In the genomic region with DNA sequence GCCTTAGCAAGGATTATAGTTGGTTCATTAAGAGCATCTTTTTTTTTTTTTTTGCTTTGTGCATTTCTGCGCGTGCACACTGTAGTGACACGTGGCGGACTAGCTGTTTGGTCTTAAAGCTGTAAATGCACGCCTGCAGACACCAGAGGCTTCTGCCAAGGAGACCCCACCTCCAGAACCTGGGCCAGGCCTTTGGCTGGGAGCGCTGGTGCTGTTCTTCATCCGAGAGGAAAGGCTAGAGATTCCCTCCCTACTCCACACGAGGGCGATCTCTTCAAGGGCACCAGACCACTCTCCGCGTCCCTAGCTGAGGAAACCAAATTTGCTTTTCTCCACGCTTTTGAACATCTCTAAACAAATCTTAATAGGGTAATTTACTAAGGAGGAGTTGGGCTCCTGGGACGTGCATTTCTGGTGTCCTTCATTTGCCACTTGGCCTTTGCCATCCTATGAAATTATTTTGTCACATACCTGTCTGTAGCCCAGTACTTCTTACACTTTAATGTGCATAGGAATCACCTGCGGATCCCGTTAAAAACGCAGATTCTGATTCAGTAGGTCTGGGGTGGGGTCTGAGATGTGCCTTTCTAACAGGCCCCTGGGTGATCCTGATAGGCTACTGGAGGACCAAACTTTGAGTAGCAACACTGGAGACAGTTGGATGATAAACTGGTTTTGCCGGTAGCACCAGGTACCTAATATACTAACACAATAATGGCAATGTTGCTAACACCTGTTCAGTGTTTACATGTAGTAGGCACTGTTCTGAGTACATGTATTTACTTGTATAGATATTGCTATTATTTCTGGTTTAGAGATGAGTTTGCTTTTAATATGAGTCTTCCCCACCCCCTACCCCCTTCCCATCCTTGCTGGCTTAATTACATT, we compare ENCODE assay signal across 8 cellular contexts. TPM values are rescaled to one million over a fixed set of nuclear protein-coding genes. Genes with fewer than 3 reads are reported as not detected.
DNase-seq lines count a peak whose midpoint lies in the region; ATAC-seq and TF ChIP-seq lines count a peak whose summit lies in the region.

No MANE protein-coding gene starts in this region.

- H3K9me3 ChIP-seq in SK-N-SH, result no peaks in the 10 kb centered on the region
- no peaks in the 10 kb centered on the region for H3K9me3 ChIP-seq in upper lobe of right lung

- H3K9me3 Mint-ChIP-seq in chondrocyte (ENCODE audit: low read depth), result peaks cover 16% of the 10 kb centered on the region
- peaks cover 12% of the 10 kb centered on the region for H3K9me3 Mint-ChIP-seq in memory B cell

- H3K4me1 ChIP-seq in SK-N-SH (ENCODE audit: control insufficient read depth in 1 of 2, insufficient read depth in 2 of 2, low read depth in 1 of 2, low read length in 1 of 2), result peaks cover 0 to 16% of the 10 kb centered on the region in 2 experiments; a peak in 2 of 4 replicates
- peaks cover 5% of the 10 kb centered on the region for H3K4me1 ChIP-seq in upper lobe of right lung

- POLR2A ChIA-PET in SK-N-SH (lab: Yijun Ruan, JAX), result no interaction called here

- H3K4me3 Mint-ChIP-seq in chondrocyte (ENCODE audit: unreplicated experiment) (no peak overlapping the region), memory B cell (no peak overlapping the region)

- DNase-seq in GDM1 (lab: John Stamatoyannopoulos, UW) (peak; percentile 8), H7 (peak; percentile 82), NCI-H1092 treated with DMSO at 0.1 percent for 48 hours (lab: John Stamatoyannopoulos, UW) (peak; percentile 82), SK-N-SH (peak; percentile 86), chondrocyte (ENCODE audit: low spot score) (no peak), memory B cell (ENCODE audit: low spot score in 2 of 2) (no peak), upper lobe of right lung (no peak), activated gamma-delta T cell treated with Interleukin-2 at 50 U/mL for 16 hours (no peak)

- H2AFZ ChIP-seq in SK-N-SH (ENCODE audit: low read depth), result no peak overlapping the region; the same call in 1 of the 2 replicates

- H3K27me3 ChIP-seq in H7 (ENCODE audit: control insufficient read depth, insufficient read depth, low read length) (peaks cover 41% of the 10 kb centered on the region), SK-N-SH (ENCODE audit: insufficient read depth) (peaks cover 41% of the 10 kb centered on the region), upper lobe of right lung (peaks cover 35% of the 10 kb centered on the region)

- H3K9me2 ChIP-seq in SK-N-SH, result no peaks in the 10 kb centered on the region

- H3K27me3 Mint-ChIP-seq in chondrocyte (ENCODE audit: low read depth) (peaks cover 81% of the 10 kb centered on the region), memory B cell (peaks cover 18% of the 10 kb centered on the region)

- TF ChIP-seq CTCF in SK-N-SH (IDR thresholded peaks at IDR 0.05) (peak; percentile 77), chondrocyte (IDR thresholded peaks at IDR 0.05) (peak; percentile 80), upper lobe of right lung (IDR thresholded peaks at IDR 0.05) (peak; percentile 57)

- H3F3A ChIP-seq in SK-N-SH (replicated peaks; ENCODE audit: insufficient read depth), result no peaks in the 10 kb centered on the region

- CTCF ChIA-PET in SK-N-SH (lab: Yijun Ruan, JAX), result interaction anchor here (0.5 to 5.3 kb wide), 40 partner anchors 10 to 1577 kb away, joined by 3 to 56 read pairs (median 6); no protein-coding TSS in a partner anchor

- H3K4me1 Mint-ChIP-seq in chondrocyte (ENCODE audit: low read depth), result peaks cover 10% of the 10 kb centered on the region
- H3K4me1 Mint-ChIP-seq in memory B cell, result peaks cover 15% of the 10 kb centered on the region

- H3K4me3 ChIP-seq in H7 (ENCODE audit: insufficient read depth, low read depth, low read length) (no peak overlapping the region), SK-N-SH (ENCODE audit: low read depth in 2 of 2, low read length in 1 of 2) (no peak overlapping the region; a peak in 1 of 4 replicates), upper lobe of right lung (no peak overlapping the region)

- H3K27ac Mint-ChIP-seq in chondrocyte (ENCODE audit: unreplicated experiment), result no peak overlapping the region
- no peak overlapping the region for H3K27ac Mint-ChIP-seq in memory B cell

- ATAC-seq in memory B cell (ENCODE audit: low read depth) (peak; percentile 66), upper lobe of right lung (peak; percentile 86)

- TF ChIP-seq RAD21 in SK-N-SH (IDR thresholded peaks at IDR 0.05; ENCODE audit: low read length), result peak; percentile 88

- H3K36me3 ChIP-seq in H7 (replicated peaks; ENCODE audit: control insufficient read depth, insufficient read depth, low read length) (no peaks in the 10 kb centered on the region), SK-N-SH (replicated peaks in 1 of 2; ENCODE audit: control insufficient read depth in 1 of 2, insufficient read depth in 2 of 2, low read length in 1 of 2) (no peaks in the 10 kb centered on the region), upper lobe of right lung (no peaks in the 10 kb centered on the region)

- H3K79me2 ChIP-seq in SK-N-SH (ENCODE audit: insufficient read depth), result no peaks in the 10 kb centered on the region

- intact Hi-C loops in upper lobe of right lung (cut with DNase I), result no loop called here

- TF ChIP-seq EP300 in SK-N-SH (IDR thresholded peaks at IDR 0.05; ENCODE audit: borderline replicate concordance in 1 of 2, low read depth in 1 of 2, low read length in 1 of 2), result no peak

- peaks cover 3% of the 10 kb centered on the region for H3K36me3 Mint-ChIP-seq in chondrocyte (ENCODE audit: low read depth)
- H3K36me3 Mint-ChIP-seq in memory B cell, result peaks cover 2% of the 10 kb centered on the region

- 14% methylated on average over 17 of the region's 17 CpGs for WGBS in SK-N-SH (ENCODE audit: low lambda C conversion rate)

- no peak overlapping the region for H3K9ac ChIP-seq in SK-N-SH

- no peak overlapping the region for H3K4me2 ChIP-seq in SK-N-SH

- H4K20me1 ChIP-seq in SK-N-SH (ENCODE audit: insufficient read depth), result no peaks in the 10 kb centered on the region

- no peak overlapping the region for H3K27ac ChIP-seq in SK-N-SH (ENCODE audit: low read depth in 2 of 2, low read length in 1 of 2)
- H3K27ac ChIP-seq in upper lobe of right lung, result no peak overlapping the region

TF ChIP-seq in SK-N-SH, 30 proteins besides CTCF, POLR2A, EP300 and RAD21:
- TF ChIP-seq SMC3 (IDR thresholded peaks at IDR 0.05; ENCODE audit: low read depth, low read length), result peak; percentile 63
- no peak for TF ChIP-seq GATA2 (CRISPR knock-in tag; IDR thresholded peaks at IDR 0.05)

RNA-seq across cellular contexts. Expression of gene SLC26A5, which starts 1.3 kb away (rescaled TPM):
- not detected in 2 replicates for total RNA-seq in H7 (2014; rRNA removed; shearing (Covaris generic))
- not detected in 2 replicates for polyA plus RNA-seq in SK-N-SH (2012; rRNA removed)
- polyA plus RNA-seq in SK-N-SH (2012; cell fraction: cytosol; rRNA removed), result not detected in 2 replicates
- polyA plus RNA-seq in SK-N-SH (2012; cell fraction: nucleus; rRNA removed), result not detected in 2 replicates
- total RNA-seq in chondrocyte (not detected in 3 replicates), upper lobe of right lung (1.9 TPM)

Comparison
In these comparisons a context has a peak if more than half of its experiments do, and no peak if none do; other contexts are left out.
1. DNase-seq: peak in GDM1 (single experiment), H7 (single experiment), NCI-H1092 treated with DMSO at 0.1 percent for 48 hours (single experiment) and SK-N-SH (single experiment); none in chondrocyte (single experiment), memory B cell (0 of 2), upper lobe of right lung (single experiment) and activated gamma-delta T cell treated with Interleukin-2 at 50 U/mL for 16 hours (single experiment).
2. Peak in every context shown above with its lines, with median percentiles within 50 percentile points of each other: CTCF ChIP-seq.